In the genomic region with DNA sequence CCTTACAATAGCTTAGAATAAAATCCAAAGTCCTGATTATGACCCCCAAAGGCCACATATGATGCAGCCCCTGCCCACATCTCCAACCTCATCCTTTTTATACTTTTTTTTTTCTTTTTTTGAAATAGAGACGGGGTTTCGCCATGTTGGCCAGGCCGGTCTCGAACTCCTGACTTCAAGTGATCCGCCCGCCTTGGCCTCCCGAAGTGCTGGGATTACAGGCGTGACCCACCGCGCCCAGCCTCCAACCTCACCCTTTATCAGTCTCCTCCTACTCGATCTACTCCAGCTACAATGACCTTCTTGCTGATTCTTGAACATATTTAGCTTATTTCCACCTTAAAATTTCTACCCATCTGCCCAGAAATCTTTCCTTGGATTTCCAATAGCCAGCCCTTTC, we compare ENCODE assay signal across 8 cellular contexts. TPM values are rescaled to one million over a fixed set of nuclear protein-coding genes. Genes with fewer than 3 reads are reported as not detected.
DNase-seq lines count a peak whose midpoint lies in the region; ATAC-seq and TF ChIP-seq lines count a peak whose summit lies in the region.

No MANE protein-coding gene starts in this region.

- peak overlapping the region; percentile 95 to 100 (median 98); a peak in 21 of 22 replicates for H3K27ac ChIP-seq in BLaER1 treated with 17β-estradiol and CSF1 and Interleukin-3, amounts not matched to agents 10 nM and 100 nM
- peak overlapping the region in 39 of 59 donors; percentile 77 to 99 (median 93) for H3K27ac ChIP-seq in dorsolateral prefrontal cortex

- H3K4me1 ChIP-seq in BLaER1 treated with 17β-estradiol and CSF1 and Interleukin-3, amounts not matched to agents 10 nM and 100 nM, result peaks cover 29 to 47% (median 38%) of the 10 kb centered on the region in 10 experiments
- peaks cover 21% of the 10 kb centered on the region for H3K4me1 ChIP-seq in Loucy (ENCODE audit: insufficient read depth, low read length, poor library complexity, severe bottlenecking)

- ATAC-seq in GM18520 (IDR thresholded peaks at IDR 0.05; ENCODE audit: unreplicated experiment), result no peak

- H3K9me3 ChIP-seq in BLaER1 treated with 17β-estradiol and CSF1 and Interleukin-3, amounts not matched to agents 10 nM and 100 nM (replicated peaks in 1 of 11), result no peaks in the 10 kb centered on the region
- H3K9me3 ChIP-seq in Loucy (ENCODE audit: insufficient read depth, low read depth, low read length), result no peaks in the 10 kb centered on the region

- peaks cover 16 to 47% (median 41%) of the 10 kb centered on the region in 11 experiments for H3K36me3 ChIP-seq in BLaER1 treated with 17β-estradiol and CSF1 and Interleukin-3, amounts not matched to agents 10 nM and 100 nM
- no peaks in the 10 kb centered on the region for H3K36me3 ChIP-seq in Loucy (ENCODE audit: insufficient read depth, low read length)

- peak overlapping the region; percentile 99 for H3K27ac Mint-ChIP-seq in nephron

- H2AFZ ChIP-seq in Loucy (ENCODE audit: low read length), result no peak overlapping the region

- H3K27me3 Mint-ChIP-seq in nephron (ENCODE audit: low read depth), result no peaks in the 10 kb centered on the region

- no peak for DNase-seq in dorsolateral prefrontal cortex
- DNase-seq in activated gamma-delta T cell treated with Interleukin-2 at 50 U/mL for 16 hours, result no peak
- DNase-seq in NCI-H1092 (lab: John Stamatoyannopoulos, UW), result no peak
- DNase-seq in EL, result no peak

- H3K36me3 Mint-ChIP-seq in nephron (ENCODE audit: low read depth), result peaks cover 43% of the 10 kb centered on the region

- TF ChIP-seq CTCF in Loucy (conservative IDR thresholded peaks at IDR 0.05; ENCODE audit: low read length), result no peak
- TF ChIP-seq CTCF in dorsolateral prefrontal cortex (IDR thresholded peaks at IDR 0.05 in 54 of 56, conservative IDR thresholded peaks at IDR 0.05 in 2 of 56; ENCODE audit: low read depth in 1 of 56, partially characterized antibody in 56 of 56), result no peak
- no peak for TF ChIP-seq CTCF in nephron (IDR thresholded peaks at IDR 0.05; ENCODE audit: unreplicated experiment in 3 of 3)

- peak overlapping the region; percentile 99 to 100 (median 99) for H3K4me3 Mint-ChIP-seq in nephron

- H3K4me2 ChIP-seq in BLaER1 treated with 17β-estradiol and CSF1 and Interleukin-3, amounts not matched to agents 10 nM and 100 nM, result peak overlapping the region; percentile 93 to 99 (median 96)
- H3K4me2 ChIP-seq in Loucy (ENCODE audit: low read depth, low read length, poor library complexity, severe bottlenecking), result peak overlapping the region; percentile 88

- H3F3A ChIP-seq in Loucy (ENCODE audit: low read depth), result no peaks in the 10 kb centered on the region

- H3K4me1 Mint-ChIP-seq in nephron, result peaks cover 38% of the 10 kb centered on the region

- H3K9ac ChIP-seq in BLaER1 treated with 17β-estradiol and CSF1 and Interleukin-3, amounts not matched to agents 10 nM and 100 nM, result peak overlapping the region; percentile 96 to 100 (median 99)
- H3K9ac ChIP-seq in Loucy (ENCODE audit: low read depth, low read length, poor library complexity, severe bottlenecking), result peak overlapping the region; percentile 96

- no peaks in the 10 kb centered on the region for H3K27me3 ChIP-seq in BLaER1 treated with 17β-estradiol and CSF1 and Interleukin-3, amounts not matched to agents 10 nM and 100 nM
- H3K27me3 ChIP-seq in Loucy (ENCODE audit: insufficient read depth, low read length, poor library complexity, severe bottlenecking) (no peaks in the 10 kb centered on the region), dorsolateral prefrontal cortex (no peaks in the 10 kb centered on the region)

- H3K9me3 Mint-ChIP-seq in nephron, result no peaks in the 10 kb centered on the region

- no peaks in the 10 kb centered on the region for H3K9me2 ChIP-seq in Loucy (replicated peaks; ENCODE audit: low read depth, low read length)

- H3K79me2 ChIP-seq in Loucy (ENCODE audit: insufficient read depth, low read length), result peaks cover 65% of the 10 kb centered on the region

- intact Hi-C loops in dorsolateral prefrontal cortex (cut with DNase I), result loop anchor here (5.0 to 10.0 kb wide), 5 partner anchors 156 to 541 kb away; a partner anchor contains a TSS

- H4K20me1 ChIP-seq in BLaER1 treated with 17β-estradiol and CSF1 and Interleukin-3, amounts not matched to agents 10 nM and 100 nM, result peaks cover 0 to 61% (median 28%) of the 10 kb centered on the region in 11 experiments; a peak in 18 of 22 replicates
- H4K20me1 ChIP-seq in Loucy (ENCODE audit: insufficient read depth, low read length, poor library complexity, severe bottlenecking), result peaks cover 46% of the 10 kb centered on the region

- peak overlapping the region; percentile 91 to 100 (median 95) for H3K4me3 ChIP-seq in BLaER1 treated with 17β-estradiol and CSF1 and Interleukin-3, amounts not matched to agents 10 nM and 100 nM
- peak overlapping the region; percentile 95 for H3K4me3 ChIP-seq in Loucy (ENCODE audit: low read length, poor library complexity, severe bottlenecking)
- H3K4me3 ChIP-seq in dorsolateral prefrontal cortex, result peak overlapping the region; percentile 67 to 100 (median 93)

RNA-seq across cellular contexts. Expression of a gene that starts 1.2 kb away (rescaled TPM):
- 10 to 100 TPM; 38.5 to 72.8 (median 54.5) TPM for total RNA-seq in dorsolateral prefrontal cortex
